8 cellular contexts compared by ENCODE assay signal in the genomic region with DNA sequence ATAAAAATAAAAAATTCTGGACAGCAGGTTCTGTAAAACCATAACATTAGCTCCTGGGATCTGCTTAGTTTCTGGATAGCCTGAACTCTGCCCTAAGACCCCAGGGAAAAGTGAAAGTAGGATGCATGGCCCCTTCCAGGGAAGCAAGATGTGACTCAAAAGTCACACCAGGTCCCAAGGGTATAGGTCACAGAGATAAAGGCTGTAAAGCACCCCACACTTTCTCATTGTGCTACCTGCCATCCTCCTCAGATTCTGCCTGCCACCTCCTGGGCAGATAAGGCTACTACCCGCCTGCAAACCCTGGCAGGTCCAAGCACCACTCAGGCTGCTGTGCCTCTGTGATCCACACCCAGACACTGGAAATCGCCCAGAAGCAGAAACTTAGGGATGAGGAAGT. TPM values are rescaled to one million over a fixed set of nuclear protein-coding genes. Genes with fewer than 3 reads are reported as not detected.
DNase-seq lines count a peak whose midpoint lies in the region; ATAC-seq and TF ChIP-seq lines count a peak whose summit lies in the region.

No MANE protein-coding gene starts in this region.

- H3K4me1 Mint-ChIP-seq in osteocyte (ENCODE audit: unreplicated experiment): no peaks in the 10 kb centered on the region

- H3K27ac ChIP-seq in aorta (ENCODE audit: low read depth in 1 of 2, low read length in 2 of 2): no peak overlapping the region

- no peaks in the 10 kb centered on the region for H3K36me3 ChIP-seq in aorta (ENCODE audit: control insufficient read depth in 1 of 2, insufficient read depth in 2 of 2, low read length in 1 of 2)

- H3K36me3 Mint-ChIP-seq in osteocyte (ENCODE audit: unreplicated experiment): no peaks in the 10 kb centered on the region

- no peaks in the 10 kb centered on the region for H3K4me1 ChIP-seq in aorta (ENCODE audit: control insufficient read depth in 1 of 2, insufficient read depth in 2 of 2, low read length in 2 of 2)

- H3K27me3 ChIP-seq in aorta (ENCODE audit: control insufficient read depth in 1 of 2, insufficient read depth in 2 of 2, low read length in 1 of 2): no peaks in the 10 kb centered on the region

- ATAC-seq in aorta (ENCODE audit: low FRiP score) (peak; percentile 60), HG02571 (IDR thresholded peaks at IDR 0.05; ENCODE audit: unreplicated experiment) (no peak)

- H3K4me3 Mint-ChIP-seq in osteocyte (ENCODE audit: unreplicated experiment): no peak overlapping the region

- DNase-seq in GM03348 (ENCODE audit: low spot score): peak; percentile 54
- DNase-seq in H4 (ENCODE audit: low spot score): peak; percentile 68
- peak; percentile 46 for DNase-seq in NCI-H2171 treated with DMSO at 0.1 percent for 48 hours (lab: John Stamatoyannopoulos, UW)
- peak; percentile 24 to 46 for DNase-seq in activated CD8-positive, alpha-beta memory T cell treated with anti-CD3 and anti-CD28 coated beads for 1 hour (ENCODE audit: extremely low read depth in 1 of 2, low read depth in 1 of 2)
- peak; percentile 11 for DNase-seq in fibroblast of gingiva (ENCODE audit: low read depth)
- DNase-seq in osteocyte (ENCODE audit: extremely low spot score, unreplicated experiment): no peak
- peak in 1 of 2 donors; percentile 61 for DNase-seq in aorta

- H3K4me3 ChIP-seq in aorta (ENCODE audit: low read length in 2 of 2): no peak overlapping the region

- intact Hi-C loops in aorta (cut with DNase I): no loop called here

- H3K9me3 Mint-ChIP-seq in osteocyte (ENCODE audit: unreplicated experiment): no peaks in the 10 kb centered on the region

- peak; percentile 31 for TF ChIP-seq CTCF in osteocyte (IDR thresholded peaks at IDR 0.05)

- no peaks in the 10 kb centered on the region for H3K9me3 ChIP-seq in aorta (ENCODE audit: control insufficient read depth, low read length)

- 16 to 29% methylated on average over 2 of the region's 2 CpGs for WGBS in aorta, 2 donors

- no peak overlapping the region for H3K27ac Mint-ChIP-seq in osteocyte (ENCODE audit: unreplicated experiment)

- H3K27me3 Mint-ChIP-seq in osteocyte (ENCODE audit: unreplicated experiment): peaks cover 4% of the 10 kb centered on the region

RNA-seq across cellular contexts. Expression of a gene that starts 20.6 kb away (rescaled TPM):
- total RNA-seq in H4 (2014; rRNA removed; shearing (Covaris generic)): not detected in 2 replicates
- total RNA-seq in osteocyte (not detected in 2 replicates), aorta (1 to 10 TPM; 1.2 to 2.0 TPM)
- under 1 TPM in 1 of 2 donors, not detected in 1; 0.15 TPM for polyA plus RNA-seq in aorta

RNA-seq across cellular contexts. Expression of a gene that starts 21.6 kb away (rescaled TPM):
- total RNA-seq in H4 (2014; rRNA removed; shearing (Covaris generic)): not detected in 2 replicates
- total RNA-seq in osteocyte (not detected in 2 replicates), aorta (not detected)
- not detected for polyA plus RNA-seq in aorta

RNA-seq across cellular contexts. Expression of a gene that starts 44.8 kb away (rescaled TPM):
- total RNA-seq in H4 (2014; rRNA removed; shearing (Covaris generic)): 19.6 and 34.6 TPM in 2 replicates
- total RNA-seq in osteocyte: not detected in 2 replicates
- 10 to 100 TPM; 25.9 to 27.1 TPM for total RNA-seq in aorta
- 10 to 100 TPM; 22.2 to 43.7 TPM for polyA plus RNA-seq in aorta

RNA-seq across cellular contexts. Expression of a gene that starts 59.5 kb away (rescaled TPM):
- total RNA-seq in H4 (2014; rRNA removed; shearing (Covaris generic)): 0.45 TPM in 1 of 2 replicates, not detected in the other
- total RNA-seq in osteocyte (not detected in 2 replicates), aorta (not detected)
- polyA plus RNA-seq in aorta: under 1 TPM in 1 of 2 donors, not detected in 1; 0.23 TPM

Comparison
In these comparisons a context has a peak if more than half of its experiments do, and no peak if none do; other contexts are left out.
1. RNA of a gene that starts 44.8 kb away (total RNA-seq): 25.9 to 27.1 TPM in aorta and 19.6 to 34.6 TPM in H4; not detected in osteocyte; every median in the first group is over 10 times any median in the second.